18 cellular contexts compared by ENCODE assay signal in the genomic region with DNA sequence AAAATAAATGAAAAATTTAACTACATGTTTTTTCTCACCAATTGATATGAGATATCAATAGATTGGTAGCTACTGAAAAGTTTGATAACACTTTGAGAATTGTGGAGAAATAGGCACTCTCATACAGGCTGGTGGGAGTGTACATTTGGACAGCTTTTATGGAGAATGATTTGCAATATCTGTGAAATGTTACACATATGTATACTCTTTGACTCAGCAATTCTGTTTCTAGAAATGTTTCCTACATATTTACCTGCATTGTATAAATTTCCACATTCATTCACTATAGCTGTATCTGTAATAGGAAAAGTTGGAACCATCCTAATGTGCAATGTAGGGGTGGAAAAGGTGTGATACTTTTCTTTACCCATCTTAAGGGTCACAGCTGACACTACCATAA.
"Had no signal": no experiment of that assay in that cellular context is flagged by ENCODE, and none has a peak within 500 bp of the region (broad histone marks: within the 10 kb centered on the region; RNA-seq: fewer than 3 reads in every experiment).

No MANE protein-coding gene starts in this region.

- H3K27ac ChIP-seq: gastroesophageal sphincter, heart left ventricle, prostate gland, right atrium auricular region, skin epidermis, suprapubic skin, upper lobe of left lung had no signal

- H3K27me3 ChIP-seq: gastroesophageal sphincter, heart left ventricle, right atrium auricular region, suprapubic skin, upper lobe of left lung had no signal

- H3K4me1 ChIP-seq: prostate gland had no signal

- H3K4me3 ChIP-seq: gastroesophageal sphincter, heart left ventricle, lung, prostate gland, right atrium auricular region, skin epidermis, suprapubic skin, upper lobe of left lung had no signal

- H3K9me3 Mint-ChIP-seq: activated CD4-positive, alpha-beta T cell treated with anti-CD3 and anti-CD28 coated beads, Interleukin-2, amount 10 ng/mL, durations not matched to agents 24 days and 14 days; activated CD8-positive, alpha-beta T cell treated with anti-CD3 and anti-CD28 coated beads for 36 hours; activated naive CD4-positive, alpha-beta T cell treated with anti-CD3 and anti-CD28 coated beads for 36 hours; activated T-cell treated with anti-CD3 and anti-CD28 coated beads, Interleukin-2, amount 50 U/mL, for 24 hours; brain; stimulated activated naive CD8-positive, alpha-beta T cell treated with anti-CD3 and anti-CD28 coated beads, Interleukin-15, amount 100 ng/mL, for 72 hours had no signal

- H3K27ac Mint-ChIP-seq: activated CD4-positive, alpha-beta T cell treated with anti-CD3 and anti-CD28 coated beads, Interleukin-2, amount 10 ng/mL, durations not matched to agents 24 days and 14 days; activated CD8-positive, alpha-beta T cell treated with anti-CD3 and anti-CD28 coated beads for 36 hours; activated naive CD4-positive, alpha-beta T cell treated with anti-CD3 and anti-CD28 coated beads for 36 hours; activated T-cell treated with anti-CD3 and anti-CD28 coated beads, Interleukin-2, amount 50 U/mL, for 24 hours; brain; stimulated activated naive CD8-positive, alpha-beta T cell treated with anti-CD3 and anti-CD28 coated beads, Interleukin-15, amount 100 ng/mL, for 72 hours had no signal

- H3K9me3 ChIP-seq: gastroesophageal sphincter, heart left ventricle, prostate gland, right atrium auricular region, suprapubic skin, upper lobe of left lung had no signal

- H3K36me3 ChIP-seq: gastroesophageal sphincter, heart left ventricle, prostate gland, right atrium auricular region, suprapubic skin, upper lobe of left lung had no signal

- DNase-seq: activated CD4-positive, alpha-beta T cell treated with anti-CD3 and anti-CD28 coated beads, Interleukin-2, amount 10 ng/mL, durations not matched to agents 24 days and 14 days; activated CD8-positive, alpha-beta T cell treated with anti-CD3 and anti-CD28 coated beads for 36 hours; activated naive CD4-positive, alpha-beta T cell treated with anti-CD3 and anti-CD28 coated beads for 36 hours; activated T-cell treated with anti-CD3 and anti-CD28 coated beads, Interleukin-2, amount 50 U/mL, for 24 hours; central memory CD4-positive, alpha-beta T cell; heart left ventricle; kidney; stimulated activated CD4-positive, alpha-beta T cell treated with anti-CD3 and anti-CD28 coated beads, Interleukin-4, amount 100 ng/mL, for 1 hour; stimulated activated naive CD8-positive, alpha-beta T cell treated with anti-CD3 and anti-CD28 coated beads, Interleukin-15, amount 100 ng/mL, for 72 hours; T-helper 9 cell; upper lobe of left lung had no signal

- H3K36me3 Mint-ChIP-seq: brain had no signal

- H3K4me3 Mint-ChIP-seq: activated CD4-positive, alpha-beta T cell treated with anti-CD3 and anti-CD28 coated beads, Interleukin-2, amount 10 ng/mL, durations not matched to agents 24 days and 14 days; activated CD8-positive, alpha-beta T cell treated with anti-CD3 and anti-CD28 coated beads for 36 hours; activated naive CD4-positive, alpha-beta T cell treated with anti-CD3 and anti-CD28 coated beads for 36 hours; activated T-cell treated with anti-CD3 and anti-CD28 coated beads, Interleukin-2, amount 50 U/mL, for 24 hours; stimulated activated naive CD8-positive, alpha-beta T cell treated with anti-CD3 and anti-CD28 coated beads, Interleukin-15, amount 100 ng/mL, for 72 hours had no signal
